ENCODE assay signal across 21 cellular contexts in genomic region chr14:101152855-101153254, GRCh38.
"Had no signal": no experiment of that assay in that cellular context is flagged by ENCODE, and none has a peak within 500 bp of the region (broad histone marks: within the 10 kb centered on the region; RNA-seq: fewer than 3 reads in every experiment).

No MANE protein-coding gene starts in this region.

- DNase-seq: naive thymus-derived CD4-positive, alpha-beta T cell; occipital lobe; psoas muscle; right lobe of liver; sigmoid colon; small intestine; stimulated activated CD4-positive, alpha-beta T cell treated with anti-CD3 and anti-CD28 coated beads, Interleukin-15, amount 100 ng/mL, for 24 hours; stimulated activated CD4-positive, alpha-beta T cell treated with anti-CD3 and anti-CD28 coated beads, Interleukin-2, amount 100 ng/mL, for 24 hours; stimulated activated CD4-positive, alpha-beta T cell treated with anti-CD3 and anti-CD28 coated beads, Interleukin-2, amount 100 ng/mL, for 48 hours; stimulated activated CD4-positive, alpha-beta T cell treated with anti-CD3 and anti-CD28 coated beads, Interleukin-4, amount 100 ng/mL, for 24 hours; stimulated activated naive B cell treated with anti-CD40 and anti-IgM and Interleukin-4, amounts not matched to agents 10 μg/mL and 1 μg/mL and 100 μg/mL, for 72 hours; stimulated activated naive CD4-positive, alpha-beta T cell treated with Interleukin-2 at 50 U/mL for 16 hours; stomach; thyroid gland; trophoblast cell; upper lobe of left lung had no signal

- H3K4me1 Mint-ChIP-seq: naive thymus-derived CD4-positive, alpha-beta T cell; stimulated activated effector memory CD8-positive, alpha-beta T cell treated with anti-CD3 and anti-CD28 coated beads, Interleukin-12 subunit alpha, Interleukin-12 subunit beta, amount 100 ng/mL, for 72 hours had no signal

- H3K27ac Mint-ChIP-seq: naive thymus-derived CD4-positive, alpha-beta T cell; nephron; stimulated activated effector memory CD8-positive, alpha-beta T cell treated with anti-CD3 and anti-CD28 coated beads, Interleukin-12 subunit alpha, Interleukin-12 subunit beta, amount 100 ng/mL, for 72 hours; stimulated activated naive B cell treated with anti-CD40 and anti-IgM and Interleukin-4, amounts not matched to agents 10 μg/mL and 1 μg/mL and 100 μg/mL, for 72 hours; stimulated activated naive CD8-positive, alpha-beta T cell treated with anti-CD3 and anti-CD28 coated beads, Interleukin-15, Interleukin-2, amounts not matched to agents 100 ng/mL and 50 ng/mL, for 24 hours had no signal

- H3K4me3 Mint-ChIP-seq: naive thymus-derived CD4-positive, alpha-beta T cell; nephron; stimulated activated effector memory CD8-positive, alpha-beta T cell treated with anti-CD3 and anti-CD28 coated beads, Interleukin-12 subunit alpha, Interleukin-12 subunit beta, amount 100 ng/mL, for 72 hours; stimulated activated naive B cell treated with anti-CD40 and anti-IgM and Interleukin-4, amounts not matched to agents 10 μg/mL and 1 μg/mL and 100 μg/mL, for 72 hours; stimulated activated naive CD8-positive, alpha-beta T cell treated with anti-CD3 and anti-CD28 coated beads, Interleukin-15, Interleukin-2, amounts not matched to agents 100 ng/mL and 50 ng/mL, for 24 hours had no signal

- ATAC-seq: naive thymus-derived CD4-positive, alpha-beta T cell; pancreas; psoas muscle; right cardiac atrium; stimulated activated effector memory CD8-positive, alpha-beta T cell treated with anti-CD3 and anti-CD28 coated beads, Interleukin-12 subunit alpha, Interleukin-12 subunit beta, amount 100 ng/mL, for 72 hours; stimulated activated naive B cell treated with anti-CD40 and anti-IgM and Interleukin-4, amounts not matched to agents 10 μg/mL and 1 μg/mL and 100 μg/mL, for 72 hours had no signal

- H3K36me3 Mint-ChIP-seq: stimulated activated effector memory CD8-positive, alpha-beta T cell treated with anti-CD3 and anti-CD28 coated beads, Interleukin-12 subunit alpha, Interleukin-12 subunit beta, amount 100 ng/mL, for 72 hours had no signal
